In the genomic region with DNA sequence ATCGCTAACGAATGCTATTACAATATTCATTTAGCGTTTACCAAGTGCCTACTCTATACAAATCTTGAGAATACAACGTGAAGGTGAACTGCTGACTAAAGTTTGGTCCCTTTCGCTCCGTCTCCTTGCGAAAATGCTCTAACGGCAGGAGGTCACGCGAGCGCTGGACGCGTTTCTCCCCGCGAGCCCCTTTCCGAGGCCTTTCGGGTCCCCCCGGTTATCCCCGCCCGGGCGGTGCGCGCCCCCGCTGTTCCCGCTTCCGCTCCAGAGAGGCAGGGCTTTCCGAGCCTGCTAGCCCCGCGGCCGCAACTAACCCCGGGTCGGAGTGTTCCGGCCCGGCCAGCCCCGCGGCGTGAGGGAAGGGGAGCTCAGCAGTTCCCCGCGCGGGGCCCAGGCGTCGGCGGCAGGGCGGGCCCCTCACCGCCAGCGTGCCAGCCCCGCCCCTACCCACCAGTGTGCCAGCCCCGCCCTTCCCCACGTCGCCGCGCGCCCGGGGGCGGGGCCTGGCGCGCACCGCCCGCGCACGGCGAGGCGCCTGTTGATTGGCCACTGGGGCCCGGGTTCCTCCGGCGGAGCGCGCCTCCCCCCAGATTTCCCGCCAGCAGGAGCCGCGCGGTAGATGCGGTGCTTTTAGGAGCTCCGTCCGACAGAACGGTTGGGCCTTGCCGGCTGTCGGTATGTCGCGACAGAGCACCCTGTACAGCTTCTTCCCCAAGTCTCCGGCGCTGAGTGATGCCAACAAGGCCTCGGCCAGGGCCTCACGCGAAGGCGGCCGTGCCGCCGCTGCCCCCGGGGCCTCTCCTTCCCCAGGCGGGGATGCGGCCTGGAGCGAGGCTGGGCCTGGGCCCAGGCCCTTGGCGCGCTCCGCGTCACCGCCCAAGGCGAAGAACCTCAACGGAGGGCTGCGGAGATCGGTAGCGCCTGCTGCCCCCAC, we compare ENCODE assay signal across 1 cellular context.
TF ChIP-seq lines count a peak whose summit lies in the region.

TSS of gene MSH6 (plus strand) at position 589 of the 934 bp plus-strand sequence. CDS start at position 678, 89 bp downstream.

TF ChIP-seq in HepG2, 621 proteins besides CTCF, POLR2A, EP300 and RAD21 (continued from another document and continues in another):
- TF ChIP-seq ZNF816 (CRISPR knock-in tag; IDR thresholded peaks at IDR 0.05; ENCODE audit: borderline replicate concordance), result peak; percentile 99; the same call in 1 of the 2 replicates
- peak; percentile 82 for TF ChIP-seq ZNF572 (CRISPR knock-in tag; IDR thresholded peaks at IDR 0.05)
- no peak for TF ChIP-seq FIP1L1 (IDR thresholded peaks at IDR 0.05; ENCODE audit: borderline replicate concordance, insufficient read depth, low read depth, low read length)
- no peak for TF ChIP-seq SRSF9 (IDR thresholded peaks at IDR 0.05; ENCODE audit: borderline replicate concordance, insufficient read depth, low read depth, low read length, poor library complexity, severe bottlenecking)
- peak; percentile 58 for TF ChIP-seq POGZ (CRISPR knock-in tag; IDR thresholded peaks at IDR 0.05)
- no peak for TF ChIP-seq EHMT2 (IDR thresholded peaks at IDR 0.05; ENCODE audit: borderline replicate concordance, low read depth, low read length)
- peak; percentile 78 for TF ChIP-seq ZBTB7A (CRISPR knock-in tag; IDR thresholded peaks at IDR 0.05)
- no peak; the same call in none of the 2 replicates for TF ChIP-seq RARA (CRISPR knock-in tag; IDR thresholded peaks at IDR 0.05)
- TF ChIP-seq ZNF619 (CRISPR knock-in tag; IDR thresholded peaks at IDR 0.05), result peak; percentile 52
- TF ChIP-seq KDM5A (IDR thresholded peaks at IDR 0.05; ENCODE audit: borderline replicate concordance, low read length), result peak; percentile 73; the same call in 1 of the 2 replicates
- TF ChIP-seq ZSCAN9 (CRISPR knock-in tag; IDR thresholded peaks at IDR 0.05; ENCODE audit: borderline replicate concordance), result no peak; the same call in none of the 2 replicates
- peak; percentile 51 for TF ChIP-seq GABPA (IDR thresholded peaks at IDR 0.05; ENCODE audit: low read depth, low read length)
- TF ChIP-seq GABPA (CRISPR knock-in tag; IDR thresholded peaks at IDR 0.05; ENCODE audit: low read depth), result peak; percentile 72; the same call in 1 of the 2 replicates
- TF ChIP-seq ZNF724P (CRISPR knock-in tag; IDR thresholded peaks at IDR 0.05; ENCODE audit: borderline replicate concordance), result peak; percentile 95
- peak; percentile 22; the same call in 1 of the 2 replicates for TF ChIP-seq CREB1 (IDR thresholded peaks at IDR 0.05)
- TF ChIP-seq CREB1 (CRISPR knock-in tag; IDR thresholded peaks at IDR 0.05), result no peak; the same call in 1 of the 2 replicates
- TF ChIP-seq, protein P1, sequence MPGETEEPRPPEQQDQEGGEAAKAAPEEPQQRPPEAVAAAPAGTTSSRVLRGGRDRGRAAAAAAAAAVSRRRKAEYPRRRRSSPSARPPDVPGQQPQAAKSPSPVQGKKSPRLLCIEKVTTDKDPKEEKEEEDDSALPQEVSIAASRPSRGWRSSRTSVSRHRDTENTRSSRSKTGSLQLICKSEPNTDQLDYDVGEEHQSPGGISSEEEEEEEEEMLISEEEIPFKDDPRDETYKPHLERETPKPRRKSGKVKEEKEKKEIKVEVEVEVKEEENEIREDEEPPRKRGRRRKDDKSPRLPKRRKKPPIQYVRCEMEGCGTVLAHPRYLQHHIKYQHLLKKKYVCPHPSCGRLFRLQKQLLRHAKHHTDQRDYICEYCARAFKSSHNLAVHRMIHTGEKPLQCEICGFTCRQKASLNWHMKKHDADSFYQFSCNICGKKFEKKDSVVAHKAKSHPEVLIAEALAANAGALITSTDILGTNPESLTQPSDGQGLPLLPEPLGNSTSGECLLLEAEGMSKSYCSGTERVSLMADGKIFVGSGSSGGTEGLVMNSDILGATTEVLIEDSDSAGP (CRISPR knock-in tag; IDR thresholded peaks at IDR 0.05; ENCODE audit: borderline replicate concordance), result peak; percentile 94
- TF ChIP-seq IRX3 (CRISPR knock-in tag; IDR thresholded peaks at IDR 0.05; ENCODE audit: borderline replicate concordance, low read depth), result peak; percentile 87
- TF ChIP-seq, protein P2, sequence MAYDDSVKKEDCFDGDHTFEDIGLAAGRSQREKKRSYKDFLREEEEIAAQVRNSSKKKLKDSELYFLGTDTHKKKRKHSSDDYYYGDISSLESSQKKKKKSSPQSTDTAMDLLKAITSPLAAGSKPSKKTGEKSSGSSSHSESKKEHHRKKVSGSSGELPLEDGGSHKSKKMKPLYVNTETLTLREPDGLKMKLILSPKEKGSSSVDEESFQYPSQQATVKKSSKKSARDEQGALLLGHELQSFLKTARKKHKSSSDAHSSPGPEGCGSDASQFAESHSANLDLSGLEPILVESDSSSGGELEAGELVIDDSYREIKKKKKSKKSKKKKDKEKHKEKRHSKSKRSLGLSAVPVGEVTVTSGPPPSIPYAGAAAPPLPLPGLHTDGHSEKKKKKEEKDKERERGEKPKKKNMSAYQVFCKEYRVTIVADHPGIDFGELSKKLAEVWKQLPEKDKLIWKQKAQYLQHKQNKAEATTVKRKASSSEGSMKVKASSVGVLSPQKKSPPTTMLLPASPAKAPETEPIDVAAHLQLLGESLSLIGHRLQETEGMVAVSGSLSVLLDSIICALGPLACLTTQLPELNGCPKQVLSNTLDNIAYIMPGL (CRISPR knock-in tag; IDR thresholded peaks at IDR 0.05; ENCODE audit: borderline replicate concordance in 1 of 2, low read depth in 1 of 2), result peak; percentile 12 to 74; a peak in 3 of 4 replicates
- TF ChIP-seq ZFP62 (CRISPR knock-in tag; IDR thresholded peaks at IDR 0.05), result no peak
- no peak for TF ChIP-seq PBX2 (CRISPR knock-in tag; IDR thresholded peaks at IDR 0.05)
- TF ChIP-seq GATAD2A (CRISPR knock-in tag; IDR thresholded peaks at IDR 0.05), result peak; percentile 17; the same call in 1 of the 2 replicates
- peak; percentile 91 for TF ChIP-seq THAP8 (CRISPR knock-in tag; IDR thresholded peaks at IDR 0.05; ENCODE audit: borderline replicate concordance)
- TF ChIP-seq ZMYM4 (CRISPR knock-in tag; IDR thresholded peaks at IDR 0.05), result peak; percentile 80
- TF ChIP-seq, protein P3, sequence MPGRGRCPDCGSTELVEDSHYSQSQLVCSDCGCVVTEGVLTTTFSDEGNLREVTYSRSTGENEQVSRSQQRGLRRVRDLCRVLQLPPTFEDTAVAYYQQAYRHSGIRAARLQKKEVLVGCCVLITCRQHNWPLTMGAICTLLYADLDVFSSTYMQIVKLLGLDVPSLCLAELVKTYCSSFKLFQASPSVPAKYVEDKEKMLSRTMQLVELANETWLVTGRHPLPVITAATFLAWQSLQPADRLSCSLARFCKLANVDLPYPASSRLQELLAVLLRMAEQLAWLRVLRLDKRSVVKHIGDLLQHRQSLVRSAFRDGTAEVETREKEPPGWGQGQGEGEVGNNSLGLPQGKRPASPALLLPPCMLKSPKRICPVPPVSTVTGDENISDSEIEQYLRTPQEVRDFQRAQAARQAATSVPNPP (CRISPR knock-in tag; IDR thresholded peaks at IDR 0.05), result peak; percentile 97
- TF ChIP-seq, protein P4, sequence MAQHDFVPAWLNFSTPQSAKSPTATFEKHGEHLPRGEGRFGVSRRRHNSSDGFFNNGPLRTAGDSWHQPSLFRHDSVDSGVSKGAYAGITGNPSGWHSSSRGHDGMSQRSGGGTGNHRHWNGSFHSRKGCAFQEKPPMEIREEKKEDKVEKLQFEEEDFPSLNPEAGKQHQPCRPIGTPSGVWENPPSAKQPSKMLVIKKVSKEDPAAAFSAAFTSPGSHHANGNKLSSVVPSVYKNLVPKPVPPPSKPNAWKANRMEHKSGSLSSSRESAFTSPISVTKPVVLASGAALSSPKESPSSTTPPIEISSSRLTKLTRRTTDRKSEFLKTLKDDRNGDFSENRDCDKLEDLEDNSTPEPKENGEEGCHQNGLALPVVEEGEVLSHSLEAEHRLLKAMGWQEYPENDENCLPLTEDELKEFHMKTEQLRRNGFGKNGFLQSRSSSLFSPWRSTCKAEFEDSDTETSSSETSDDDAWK (CRISPR knock-in tag; IDR thresholded peaks at IDR 0.05), result no peak
- TF ChIP-seq GLI4 (CRISPR knock-in tag; IDR thresholded peaks at IDR 0.05; ENCODE audit: borderline replicate concordance), result peak; percentile 73; the same call in 1 of the 2 replicates
- TF ChIP-seq XRCC5 (optimal IDR thresholded peaks at IDR 0.05; ENCODE audit: low read length), result peak; percentile 63
- no peak for TF ChIP-seq SYNCRIP (IDR thresholded peaks at IDR 0.05; ENCODE audit: insufficient read depth, low read depth, low read length)
- TF ChIP-seq DPF2 (CRISPR knock-in tag; IDR thresholded peaks at IDR 0.05; ENCODE audit: borderline replicate concordance, low read depth), result no peak
- peak; percentile 92; the same call in 1 of the 2 replicates for TF ChIP-seq NAIF1 (CRISPR knock-in tag; IDR thresholded peaks at IDR 0.05; ENCODE audit: borderline replicate concordance)
- TF ChIP-seq TCF7L2 (IDR thresholded peaks at IDR 0.05; ENCODE audit: low read depth, low read length), result no peak
- TF ChIP-seq, protein P5, sequence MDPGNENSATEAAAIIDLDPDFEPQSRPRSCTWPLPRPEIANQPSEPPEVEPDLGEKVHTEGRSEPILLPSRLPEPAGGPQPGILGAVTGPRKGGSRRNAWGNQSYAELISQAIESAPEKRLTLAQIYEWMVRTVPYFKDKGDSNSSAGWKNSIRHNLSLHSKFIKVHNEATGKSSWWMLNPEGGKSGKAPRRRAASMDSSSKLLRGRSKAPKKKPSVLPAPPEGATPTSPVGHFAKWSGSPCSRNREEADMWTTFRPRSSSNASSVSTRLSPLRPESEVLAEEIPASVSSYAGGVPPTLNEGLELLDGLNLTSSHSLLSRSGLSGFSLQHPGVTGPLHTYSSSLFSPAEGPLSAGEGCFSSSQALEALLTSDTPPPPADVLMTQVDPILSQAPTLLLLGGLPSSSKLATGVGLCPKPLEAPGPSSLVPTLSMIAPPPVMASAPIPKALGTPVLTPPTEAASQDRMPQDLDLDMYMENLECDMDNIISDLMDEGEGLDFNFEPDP (CRISPR knock-in tag; conservative IDR thresholded peaks at IDR 0.05), result no peak
- TF ChIP-seq SP1 (IDR thresholded peaks at IDR 0.05), result no peak
- TF ChIP-seq SP1 (CRISPR knock-in tag; IDR thresholded peaks at IDR 0.05), result peak; percentile 76; the same call in 1 of the 2 replicates
- peak; percentile 91; the same call in 1 of the 2 replicates for TF ChIP-seq ARID2 (CRISPR knock-in tag; IDR thresholded peaks at IDR 0.05; ENCODE audit: borderline replicate concordance)
- no peak for TF ChIP-seq PRDM10 (CRISPR knock-in tag; IDR thresholded peaks at IDR 0.05; ENCODE audit: low read depth)
- no peak for TF ChIP-seq NBN (conservative IDR thresholded peaks at IDR 0.05)
- peak; percentile 71; the same call in 1 of the 2 replicates for TF ChIP-seq ZNF598 (CRISPR knock-in tag; IDR thresholded peaks at IDR 0.05; ENCODE audit: borderline replicate concordance)
- no peak for TF ChIP-seq SOX6 (IDR thresholded peaks at IDR 0.05)
- peak; percentile 53 for TF ChIP-seq SOX6 (CRISPR knock-in tag; IDR thresholded peaks at IDR 0.05)
- TF ChIP-seq, protein P6, sequence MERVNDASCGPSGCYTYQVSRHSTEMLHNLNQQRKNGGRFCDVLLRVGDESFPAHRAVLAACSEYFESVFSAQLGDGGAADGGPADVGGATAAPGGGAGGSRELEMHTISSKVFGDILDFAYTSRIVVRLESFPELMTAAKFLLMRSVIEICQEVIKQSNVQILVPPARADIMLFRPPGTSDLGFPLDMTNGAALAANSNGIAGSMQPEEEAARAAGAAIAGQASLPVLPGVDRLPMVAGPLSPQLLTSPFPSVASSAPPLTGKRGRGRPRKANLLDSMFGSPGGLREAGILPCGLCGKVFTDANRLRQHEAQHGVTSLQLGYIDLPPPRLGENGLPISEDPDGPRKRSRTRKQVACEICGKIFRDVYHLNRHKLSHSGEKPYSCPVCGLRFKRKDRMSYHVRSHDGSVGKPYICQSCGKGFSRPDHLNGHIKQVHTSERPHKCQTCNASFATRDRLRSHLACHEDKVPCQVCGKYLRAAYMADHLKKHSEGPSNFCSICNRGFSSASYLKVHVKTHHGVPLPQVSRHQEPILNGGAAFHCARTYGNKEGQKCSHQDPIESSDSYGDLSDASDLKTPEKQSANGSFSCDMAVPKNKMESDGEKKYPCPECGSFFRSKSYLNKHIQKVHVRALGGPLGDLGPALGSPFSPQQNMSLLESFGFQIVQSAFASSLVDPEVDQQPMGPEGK (CRISPR knock-in tag; IDR thresholded peaks at IDR 0.05), result peak; percentile 82
- no peak for TF ChIP-seq HHEX (CRISPR knock-in tag; IDR thresholded peaks at IDR 0.05)
- no peak for TF ChIP-seq HNF4G (IDR thresholded peaks at IDR 0.05; ENCODE audit: borderline replicate concordance, low read depth, low read length)
- peak; percentile 67; the same call in 1 of the 2 replicates for TF ChIP-seq HNF4G (CRISPR knock-in tag; IDR thresholded peaks at IDR 0.05; ENCODE audit: borderline replicate concordance, low read depth)
- TF ChIP-seq LCORL (IDR thresholded peaks at IDR 0.05), result no peak; the same call in 1 of the 2 replicates
- peak; percentile 85 for TF ChIP-seq LCORL (CRISPR knock-in tag; IDR thresholded peaks at IDR 0.05)
